In genomic region chr2:79832540-79833234, GRCh38 we compare ENCODE assay signal across 17 cellular contexts.
DNase-seq lines count a peak whose midpoint lies in the region; ATAC-seq and TF ChIP-seq lines count a peak whose summit lies in the region.
"Had no signal": no experiment of that assay in that cellular context is flagged by ENCODE, and none has a peak within 500 bp of the region (broad histone marks: within the 10 kb centered on the region; RNA-seq: fewer than 3 reads in every experiment).

No MANE protein-coding gene starts in this region.

- peak overlapping the region; percentile 19 for H2AFZ ChIP-seq in neuron (ENCODE audit: low read depth, low read length)

- no peak for TF ChIP-seq CTCF in epithelial cell of esophagus (IDR thresholded peaks at IDR 0.05; ENCODE audit: insufficient read depth, low read depth, low read length, missing control alignments)

- no peak for ATAC-seq in HG03521 (IDR thresholded peaks at IDR 0.05; ENCODE audit: unreplicated experiment)
- ATAC-seq: GM12878, HCT116, K562 had no signal

- H3K9me3 ChIP-seq in neuron (ENCODE audit: low read length): no peaks in the 10 kb centered on the region
- H3K9me3 ChIP-seq: stomach had no signal

- no peak overlapping the region for H3K4me3 ChIP-seq in epithelial cell of esophagus (ENCODE audit: low read length)
- H3K4me3 ChIP-seq in neuron (ENCODE audit: low read length): no peak overlapping the region
- H3K4me3 ChIP-seq: GM12878, K562, stomach had no signal

- DNase-seq in ELF-1 (ENCODE audit: low read depth, low spot score) (peak; percentile 27), NCI-H526 treated with DMSO at 0.1 percent for 48 hours (lab: John Stamatoyannopoulos, UW) (peak; percentile 64), epithelial cell of esophagus (ENCODE audit: low read depth) (peak; percentile 5)
- no peak for DNase-seq in stimulated activated CD8-positive, alpha-beta memory T cell treated with anti-CD3 and anti-CD28 coated beads, Interleukin-4, amount 100 ng/mL, for 48 hours
- no peak for DNase-seq in central memory CD4-positive, alpha-beta T cell
- DNase-seq in stimulated activated CD4-positive, alpha-beta T cell treated with anti-CD3 and anti-CD28 coated beads, Interleukin-2, amount 100 ng/mL, for 48 hours: no peak
- DNase-seq: COR-L47; effector CD8-positive, alpha-beta T cell; glutamatergic neuron; NCI-H187 treated with DMSO at 0.1 percent for 48 hours; stimulated activated CD4-positive, alpha-beta T cell treated with anti-CD3 and anti-CD28 coated beads, Interleukin-4, amount 100 ng/mL, for 4 hours; stomach had no signal

- H3K27me3 ChIP-seq in neuron (ENCODE audit: insufficient read depth, low read length): no peaks in the 10 kb centered on the region
- H3K27me3 ChIP-seq: stomach had no signal

- H3K36me3 ChIP-seq in neuron (ENCODE audit: insufficient read depth, low read length): no peaks in the 10 kb centered on the region
- H3K36me3 ChIP-seq: stomach had no signal

- H3K4me1 ChIP-seq in neuron (ENCODE audit: insufficient read depth, low read length): peaks cover 25% of the 10 kb centered on the region
- H3K4me1 ChIP-seq: stomach had no signal

Comparison
In these comparisons a context has a peak if more than half of its experiments do, and no peak if none do; other contexts are left out.
1. DNase-seq: peak in ELF-1 (single experiment), NCI-H526 treated with DMSO at 0.1 percent for 48 hours (single experiment) and epithelial cell of esophagus (single experiment); none in stimulated activated CD8-positive, alpha-beta memory T cell treated with anti-CD3 and anti-CD28 coated beads, Interleukin-4, amount 100 ng/mL, for 48 hours (single experiment), central memory CD4-positive, alpha-beta T cell (single experiment) and stimulated activated CD4-positive, alpha-beta T cell treated with anti-CD3 and anti-CD28 coated beads, Interleukin-2, amount 100 ng/mL, for 48 hours (0 of 2).